1 cellular context compared by ENCODE assay signal in genomic region chr1:202160377-202160940, GRCh38.
TF ChIP-seq lines count a peak whose summit lies in the region.

PTPN7 (minus strand) TSS chr1:202160602; CDS start chr1:202159402, 1,200 bp downstream.

TF ChIP-seq in K562, 482 proteins besides CTCF, POLR2A, EP300 and RAD21 (continued from another document and continues in another):
- TF ChIP-seq PHB (CRISPR knock-in tag; IDR thresholded peaks at IDR 0.05) (0 out of 2 replicates have a peak, but pooled peaks have one; percentile 34), ZBTB26 (CRISPR knock-in tag; IDR thresholded peaks at IDR 0.05) (peak; percentile 59; the same call in 1 of the 2 replicates), PPARD (CRISPR knock-in tag; IDR thresholded peaks at IDR 0.05) (0 out of 2 replicates have a peak, but pooled peaks have one; percentile 26), VEZF1 (CRISPR knock-in tag; IDR thresholded peaks at IDR 0.05) (peak; percentile 47), HMG20B (CRISPR knock-in tag; IDR thresholded peaks at IDR 0.05) (peak; percentile 59; the same call in 1 of the 2 replicates), NR2C1 (IDR thresholded peaks at IDR 0.05) (no peak), NR2C1 (tag; IDR thresholded peaks at IDR 0.05) (peak; percentile 7), ETV5 (CRISPR knock-in tag; IDR thresholded peaks at IDR 0.05; ENCODE audit: low read depth) (0 out of 2 replicates have a peak, but pooled peaks have one; percentile 7), PML (IDR thresholded peaks at IDR 0.05; ENCODE audit: low read length) (0 out of 2 replicates have a peak, but pooled peaks have one; percentile 6), ERF (CRISPR knock-in tag; IDR thresholded peaks at IDR 0.05) (peak; percentile 12; the same call in 1 of the 2 replicates), RREB1 (CRISPR knock-in tag; IDR thresholded peaks at IDR 0.05) (peak; percentile 72; the same call in 1 of the 2 replicates), PBX2 (CRISPR knock-in tag; IDR thresholded peaks at IDR 0.05; ENCODE audit: low read depth) (no peak), PBX2 (tag; conservative IDR thresholded peaks at IDR 0.05; ENCODE audit: low read depth) (no peak), GABPB1 (CRISPR knock-in tag; IDR thresholded peaks at IDR 0.05) (no peak), HBP1 (CRISPR knock-in tag; IDR thresholded peaks at IDR 0.05) (0 out of 2 replicates have a peak, but pooled peaks have one; percentile 7), THRB (CRISPR knock-in tag; conservative IDR thresholded peaks at IDR 0.05) (0 out of 2 replicates have a peak, but pooled peaks have one; percentile 22), CSDE1 (IDR thresholded peaks at IDR 0.05) (0 out of 4 replicates have a peak, but pooled peaks of 1 of the 2 experiments have one; percentile 9), SMAD1 (IDR thresholded peaks at IDR 0.05; ENCODE audit: low read depth, low read length, partially characterized antibody) (peak; percentile 0), RBFOX2 (IDR thresholded peaks at IDR 0.05; ENCODE audit: low read depth, low read length) (peak; percentile 81), DACH1 (IDR thresholded peaks at IDR 0.05; ENCODE audit: partially characterized antibody) (peak; percentile 36), SRSF9 (IDR thresholded peaks at IDR 0.05; ENCODE audit: borderline replicate concordance, low read depth, low read length) (no peak), FIP1L1 (IDR thresholded peaks at IDR 0.05; ENCODE audit: low read depth, low read length, poor library complexity, severe bottlenecking) (peak; percentile 48), ZNF696 (CRISPR knock-in tag; conservative IDR thresholded peaks at IDR 0.05) (0 out of 2 replicates have a peak, but pooled peaks have one; percentile 47), MLLT1 (IDR thresholded peaks at IDR 0.05) (peak; percentile 36 to 44; a peak in 2 of 4 replicates), TSHZ1 (CRISPR knock-in tag; IDR thresholded peaks at IDR 0.05) (peak; percentile 44; the same call in 1 of the 2 replicates), DMBX1 (CRISPR knock-in tag; IDR thresholded peaks at IDR 0.05; ENCODE audit: borderline replicate concordance) (peak; percentile 38; the same call in 1 of the 2 replicates), BHLHE40 (IDR thresholded peaks at IDR 0.05; ENCODE audit: low read length) (0 out of 2 replicates have a peak, but pooled peaks have one; percentile 48), CCNT2 (IDR thresholded peaks at IDR 0.05; ENCODE audit: borderline replicate concordance, extremely low read depth, insufficient read length, low read depth, low read length) (peak; percentile 3), HES1 (IDR thresholded peaks at IDR 0.05; ENCODE audit: low read depth) (no peak), ATF4 (CRISPR knock-in tag; IDR thresholded peaks at IDR 0.05) (0 out of 2 replicates have a peak, but pooled peaks have one; percentile 6), PYGO2 (tag; IDR thresholded peaks at IDR 0.05) (0 out of 2 replicates have a peak, but pooled peaks have one; percentile 9), MCM2 (IDR thresholded peaks at IDR 0.05; ENCODE audit: low read depth) (no peak), ZNF253 (CRISPR knock-in tag; conservative IDR thresholded peaks at IDR 0.05) (0 out of 2 replicates have a peak, but pooled peaks have one; percentile 20), YY1 (IDR thresholded peaks at IDR 0.05; ENCODE audit: borderline replicate concordance in 1 of 3, control insufficient read depth in 1 of 3, extremely low read depth in 1 of 3, insufficient read depth in 3 of 3, insufficient read length in 1 of 3, insufficient replicate concordance in 2 of 3, low read depth in 1 of 3, low read length in 2 of 3) (peak in 1 of 3 experiments; percentile 39), LARP7 (IDR thresholded peaks at IDR 0.05) (no peak)
